ENCODE assay signal across 21 cellular contexts in the genomic region with DNA sequence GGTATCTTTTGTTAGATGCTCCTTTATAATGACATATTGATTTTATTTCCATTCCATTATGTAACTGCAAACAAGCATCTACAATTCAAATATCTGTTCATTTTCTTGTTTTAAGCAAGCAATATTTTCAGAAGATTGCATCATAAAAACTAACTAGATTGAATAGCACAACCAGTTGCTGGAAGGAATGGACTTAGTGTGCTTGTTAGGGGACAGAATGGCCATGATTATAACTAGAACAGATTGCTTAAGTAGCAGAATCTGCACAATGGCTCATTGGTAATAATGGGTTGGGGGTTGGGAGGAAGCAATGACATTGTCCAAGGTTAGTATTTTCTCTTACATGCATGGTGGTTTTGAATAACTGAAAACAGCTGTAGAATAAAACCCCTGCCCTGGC.
DNase-seq lines count a peak whose midpoint lies in the region; ATAC-seq and TF ChIP-seq lines count a peak whose summit lies in the region.
"Had no signal": no experiment of that assay in that cellular context is flagged by ENCODE, and none has a peak within 500 bp of the region (broad histone marks: within the 10 kb centered on the region; RNA-seq: fewer than 3 reads in every experiment).

No MANE protein-coding gene starts in this region.

- no peaks in the 10 kb centered on the region for H3K9me3 Mint-ChIP-seq in brain
- H3K9me3 Mint-ChIP-seq in osteocyte (ENCODE audit: unreplicated experiment) = no peaks in the 10 kb centered on the region
- H3K9me3 Mint-ChIP-seq: GM23338 had no signal

- peak overlapping the region in 4 of 5 experiments; percentile 54 to 84 (median 71) for H3K27ac Mint-ChIP-seq in brain
- H3K27ac Mint-ChIP-seq in osteocyte (ENCODE audit: unreplicated experiment) = no peak overlapping the region
- H3K27ac Mint-ChIP-seq: CD4-positive, alpha-beta memory T cell; GM23338; T-helper 1 cell treated with Interleukin-12 subunit alpha and Interleukin-12 subunit beta and Interleukin-4 antibody, amounts not matched to agents 30 μg/mL and 1 μg/mL, for 36 hours had no signal

- H3K4me1 Mint-ChIP-seq in brain (peaks cover 26% of the 10 kb centered on the region), osteocyte (ENCODE audit: unreplicated experiment) (peaks cover 9% of the 10 kb centered on the region)
- H3K4me1 Mint-ChIP-seq: CD4-positive, alpha-beta memory T cell; GM23338 had no signal

- H3K4me1 ChIP-seq in HAP-1 = no peaks in the 10 kb centered on the region
- H3K4me1 ChIP-seq: BE2C, SJCRH30 had no signal

- H3K4me3 ChIP-seq in AG10803 (ENCODE audit: low read length) (no peak overlapping the region), HAP-1 (no peak overlapping the region), fibroblast of villous mesenchyme (ENCODE audit: low read depth, low read length) (no peak overlapping the region)
- H3K4me3 ChIP-seq: GM23338, PC-9, SJCRH30 had no signal

- H3K27me3 Mint-ChIP-seq in brain = no peaks in the 10 kb centered on the region
- peaks cover 7% of the 10 kb centered on the region for H3K27me3 Mint-ChIP-seq in osteocyte (ENCODE audit: unreplicated experiment)
- H3K27me3 Mint-ChIP-seq: CD4-positive, alpha-beta memory T cell had no signal

- H3K4me3 Mint-ChIP-seq in brain = no peak overlapping the region
- no peak overlapping the region for H3K4me3 Mint-ChIP-seq in osteocyte (ENCODE audit: unreplicated experiment)
- H3K4me3 Mint-ChIP-seq: CD4-positive, alpha-beta memory T cell; GM23338; T-helper 1 cell treated with Interleukin-12 subunit alpha and Interleukin-12 subunit beta and Interleukin-4 antibody, amounts not matched to agents 30 μg/mL and 1 μg/mL, for 36 hours had no signal

- in situ Hi-C loops in HAP-1 (cut with MboI; ENCODE audit: low sequenced_read_pairs) = no loop called here

- no peaks in the 10 kb centered on the region for H3K27me3 ChIP-seq in HAP-1 (ENCODE audit: low read depth)
- H3K27me3 ChIP-seq: BE2C, SJCRH30 had no signal

- ATAC-seq in GM19035 (IDR thresholded peaks at IDR 0.05; ENCODE audit: unreplicated experiment) = no peak
- ATAC-seq: GM23338, HCT116 had no signal

- no peaks in the 10 kb centered on the region for H3K9me3 ChIP-seq in HAP-1
- H3K9me3 ChIP-seq: BE2C, SJCRH30 had no signal

- TF ChIP-seq CTCF in AG10803 (conservative IDR thresholded peaks at IDR 0.05; ENCODE audit: low read length) (no peak), brain (conservative IDR thresholded peaks at IDR 0.05) (no peak), fibroblast of villous mesenchyme (IDR thresholded peaks at IDR 0.05; ENCODE audit: insufficient read depth, low read depth, low read length) (no peak), osteocyte (IDR thresholded peaks at IDR 0.05) (no peak)

- H3K36me3 Mint-ChIP-seq in brain (no peaks in the 10 kb centered on the region), osteocyte (ENCODE audit: unreplicated experiment) (no peaks in the 10 kb centered on the region)
- H3K36me3 Mint-ChIP-seq: CD4-positive, alpha-beta memory T cell had no signal

- H3K36me3 ChIP-seq in HAP-1 (replicated peaks) = no peaks in the 10 kb centered on the region
- H3K36me3 ChIP-seq: BE2C, SJCRH30 had no signal

- DNase-seq in AG10803 (ENCODE audit: low read depth) (peak; percentile 22), HAP-1 (ENCODE audit: low spot score in 2 of 2) (peak; percentile 19 to 33), fibroblast of villous mesenchyme (ENCODE audit: low read depth) (peak; percentile 3), COLO829 (ENCODE audit: low spot score) (no peak), osteocyte (ENCODE audit: extremely low spot score, unreplicated experiment) (no peak)
- DNase-seq: BE2C; CD4-positive, alpha-beta memory T cell; DMS79; NCI-H1092 treated with DMSO at 0.1 percent for 48 hours; NCI-H146; NCI-H2081; NCI-H2171 treated with DMSO at 0.1 percent for 48 hours; NCI-H510A; NCI-H82; PC-9; SJCRH30 had no signal

Comparison
In these comparisons a context has a peak if more than half of its experiments do, and no peak if none do; other contexts are left out.
1. DNase-seq: peak in AG10803 (single experiment), HAP-1 (2 of 2) and fibroblast of villous mesenchyme (single experiment); none in COLO829 (single experiment) and osteocyte (single experiment).